Comparison of ENCODE assay signal across 9 cellular contexts in genomic region chr7:22351329-22351692, GRCh38. TPM values are rescaled to one million over a fixed set of nuclear protein-coding genes. Genes with fewer than 3 reads are reported as not detected.
DNase-seq lines count a peak whose midpoint lies in the region; ATAC-seq and TF ChIP-seq lines count a peak whose summit lies in the region.
"Had no signal": no experiment of that assay in that cellular context is flagged by ENCODE, and none has a peak within 500 bp of the region (broad histone marks: within the 10 kb centered on the region; RNA-seq: fewer than 3 reads in every experiment).

No MANE protein-coding gene starts in this region.

- H4K20me1 ChIP-seq in DOHH2 (ENCODE audit: control insufficient read depth, insufficient read depth, low read depth, low read length): peaks cover 86% of the 10 kb centered on the region

- WGBS in upper lobe of left lung, 2 donors: 61% methylated on average over 2 of the region's 2 CpGs

- H3K4me1 ChIP-seq in DOHH2 (ENCODE audit: control insufficient read depth, low read length) (peaks cover 86% of the 10 kb centered on the region), upper lobe of left lung (peaks cover 0 to 18% (median 10%) of the 10 kb centered on the region in 4 donors)

- H3K27ac ChIP-seq in DOHH2 (ENCODE audit: low read depth, low read length) (peak overlapping the region; percentile 44), VCaP (peak overlapping the region; percentile 71), upper lobe of left lung (peak overlapping the region in 2 of 4 donors; percentile 17 to 35)

- peak overlapping the region; percentile 86 for H3K4me2 ChIP-seq in DOHH2 (ENCODE audit: low read length)

- TF ChIP-seq EP300 in upper lobe of left lung (IDR thresholded peaks at IDR 0.05): no peak

- H3F3A ChIP-seq in DOHH2 (ENCODE audit: control insufficient read depth, insufficient read depth): peaks cover 24% of the 10 kb centered on the region; the same call in 1 of the 2 replicates

- no peaks in the 10 kb centered on the region for H3K9me2 ChIP-seq in DOHH2 (replicated peaks; ENCODE audit: control insufficient read depth, low read length)

- peaks cover 100% of the 10 kb centered on the region for H3K79me2 ChIP-seq in DOHH2 (ENCODE audit: control insufficient read depth, low read length)

- H3K27me3 ChIP-seq in DOHH2 (ENCODE audit: control insufficient read depth, low read length): no peaks in the 10 kb centered on the region
- H3K27me3 ChIP-seq in upper lobe of left lung: no peaks in the 10 kb centered on the region

- no peak for DNase-seq in cerebellum (ENCODE audit: low spot score)
- DNase-seq in upper lobe of left lung: no peak
- no peak for DNase-seq in DMS79 (lab: John Stamatoyannopoulos, UW)
- no peak for DNase-seq in D341Med (ENCODE audit: low spot score)
- DNase-seq: effector memory CD8-positive, alpha-beta T cell had no signal

- H3K9me3 ChIP-seq in DOHH2 (ENCODE audit: control insufficient read depth, insufficient read depth, low read length): peaks cover 10% of the 10 kb centered on the region
- no peaks in the 10 kb centered on the region for H3K9me3 ChIP-seq in upper lobe of left lung

- H3K4me3 ChIP-seq in DOHH2 (ENCODE audit: low read length) (peak overlapping the region; percentile 92), upper lobe of left lung (no peak overlapping the region)

- no peak for TF ChIP-seq POLR2A in upper lobe of left lung (IDR thresholded peaks at IDR 0.05)

- peaks cover 100% of the 10 kb centered on the region for H3K36me3 ChIP-seq in DOHH2 (ENCODE audit: control insufficient read depth, low read length)
- no peaks in the 10 kb centered on the region for H3K36me3 ChIP-seq in upper lobe of left lung

- peak; percentile 63 for ATAC-seq in GM21360 (IDR thresholded peaks at IDR 0.05; ENCODE audit: unreplicated experiment)
- peak; percentile 68 for ATAC-seq in HG03108 (IDR thresholded peaks at IDR 0.05; ENCODE audit: unreplicated experiment)
- ATAC-seq in upper lobe of left lung (ENCODE audit: low FRiP score in 2 of 2): no peak
- ATAC-seq: effector memory CD8-positive, alpha-beta T cell had no signal

- TF ChIP-seq CTCF in DOHH2 (IDR thresholded peaks at IDR 0.05; ENCODE audit: low read depth, low read length, poor library complexity, severe bottlenecking): no peak
- no peak for TF ChIP-seq CTCF in VCaP (conservative IDR thresholded peaks at IDR 0.05)
- TF ChIP-seq CTCF in upper lobe of left lung (IDR thresholded peaks at IDR 0.05): no peak

RNA-seq across cellular contexts. Expression of gene RAPGEF5, which starts 5.6 kb away (rescaled TPM):
- 65.8 TPM for total RNA-seq in cerebellum
- total RNA-seq in upper lobe of left lung: 100 to 1,000 TPM in 4 of 6 donors, 10 to 100 TPM in 2; 68.1 to 206 (median 101) TPM

Comparison
In these comparisons a context has a peak if more than half of its experiments do, and no peak if none do; other contexts are left out.
1. ATAC-seq: peak in GM21360 (single experiment) and HG03108 (single experiment); none in upper lobe of left lung (0 of 2).